ENCODE assay signal across 8 cellular contexts in the genomic region with DNA sequence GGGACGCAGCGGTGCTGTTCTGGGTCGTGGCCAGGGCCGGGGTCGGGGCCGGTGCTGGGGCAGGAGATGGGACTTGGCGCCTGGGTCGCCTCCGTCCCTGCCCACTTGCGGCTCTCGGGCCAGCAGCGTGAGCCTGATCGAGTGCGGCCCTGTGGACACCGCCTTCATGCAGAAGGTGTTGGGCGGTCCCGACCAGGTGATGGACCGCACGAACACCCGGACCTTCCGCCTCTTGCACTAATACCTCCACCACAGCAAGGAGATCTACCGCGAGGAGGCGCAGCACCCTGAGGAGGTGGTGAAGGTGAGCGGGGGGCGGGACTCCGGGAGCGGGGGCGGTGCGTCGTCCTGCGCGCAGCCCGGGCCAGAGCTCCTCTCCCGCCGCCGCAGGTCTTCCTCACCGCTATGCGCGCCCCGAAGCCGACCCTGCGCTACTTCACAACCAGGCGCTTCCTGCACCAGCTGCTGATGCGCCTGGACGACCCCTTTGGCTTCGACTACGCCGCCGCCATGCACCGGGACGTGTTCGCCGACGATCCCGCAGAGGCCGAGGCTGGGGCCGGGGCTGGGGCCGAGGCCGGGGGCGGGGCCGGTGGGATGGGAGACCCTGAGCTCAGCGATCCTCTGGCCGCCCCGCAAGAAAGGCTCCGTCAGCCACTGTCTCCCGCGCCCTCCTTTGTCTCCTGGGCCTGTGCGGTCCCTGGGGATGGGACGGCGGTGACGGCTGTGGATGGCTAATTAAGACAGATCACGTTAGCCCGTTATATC. TPM values are rescaled to one million over a fixed set of nuclear protein-coding genes. Genes with fewer than 3 reads are reported as not detected.
DNase-seq lines count a peak whose midpoint lies in the region; ATAC-seq and TF ChIP-seq lines count a peak whose summit lies in the region.

No MANE protein-coding gene starts in this region.

- H3F3A ChIP-seq in OCI-LY1 (ENCODE audit: insufficient read depth, low read length) = no peaks in the 10 kb centered on the region

- H3K4me2 ChIP-seq in OCI-LY1 (ENCODE audit: low read length) = peak overlapping the region; percentile 74

- DNase-seq in Daoy (ENCODE audit: low read depth) = peak; percentile 82
- peak; percentile 85 for DNase-seq in activated naive CD4-positive, alpha-beta T cell treated with anti-CD3 and anti-CD28 coated beads, Interleukin-2, amount 50 U/mL, for 16 hours
- DNase-seq in stimulated activated CD4-positive, alpha-beta T cell treated with anti-CD3 and anti-CD28 coated beads, Interleukin-2, amount 100 ng/mL, for 48 hours = peak; percentile 67 to 76
- no peak for DNase-seq in nucleus accumbens (lab: John Stamatoyannopoulos, UW)
- DNase-seq in foreskin melanocyte = no peak

- H3K27me3 ChIP-seq in OCI-LY1 (ENCODE audit: insufficient read depth, low read length) = no peaks in the 10 kb centered on the region

- H3K9me3 ChIP-seq in OCI-LY1 (ENCODE audit: low read length) (no peaks in the 10 kb centered on the region), iPS-18c (ENCODE audit: control insufficient read depth, insufficient read depth, low read length) (no peaks in the 10 kb centered on the region)

- no peaks in the 10 kb centered on the region for H3K9me2 ChIP-seq in OCI-LY1 (ENCODE audit: low read depth, low read length)

- H3K27ac ChIP-seq in OCI-LY1 (ENCODE audit: low read depth, low read length, poor library complexity, severe bottlenecking) = no peak overlapping the region

- H3K9ac ChIP-seq in OCI-LY1 (ENCODE audit: low read length) = peak overlapping the region; percentile 56; the same call in 1 of the 2 replicates

- peak overlapping the region; percentile 64 for H3K4me3 ChIP-seq in OCI-LY1 (ENCODE audit: low read depth, low read length, poor library complexity, severe bottlenecking)
- peak overlapping the region; percentile 52 for H3K4me3 ChIP-seq in iPS-18c (ENCODE audit: insufficient read depth, low read depth, low read length)

- no peak overlapping the region for H2AFZ ChIP-seq in OCI-LY1 (ENCODE audit: low read length)

- TF ChIP-seq CTCF in OCI-LY1 (IDR thresholded peaks at IDR 0.05; ENCODE audit: low read length) = peak; percentile 76

- ATAC-seq in HG02938 (IDR thresholded peaks at IDR 0.05; ENCODE audit: unreplicated experiment) = peak; percentile 53

- peaks cover 14% of the 10 kb centered on the region for H3K4me1 ChIP-seq in OCI-LY1 (ENCODE audit: insufficient read depth, low read length, severe bottlenecking)

- no peaks in the 10 kb centered on the region for H3K79me2 ChIP-seq in OCI-LY1 (ENCODE audit: insufficient read depth, low read length)

- no peaks in the 10 kb centered on the region for H4K20me1 ChIP-seq in OCI-LY1 (ENCODE audit: insufficient read depth, low read length)

- H3K36me3 ChIP-seq in OCI-LY1 (ENCODE audit: insufficient read depth, low read length) = peaks cover 12% of the 10 kb centered on the region

RNA-seq across cellular contexts. Expression of a gene that starts 4.5 kb away (rescaled TPM):
- under 0.01 and 0.09 TPM in 2 replicates for total RNA-seq in Daoy (2014; rRNA removed; shearing (Covaris generic))

RNA-seq across cellular contexts. Expression of a gene that starts 12.2 kb away (rescaled TPM):
- 10.5 and 14.2 TPM in 2 replicates for total RNA-seq in Daoy (2014; rRNA removed; shearing (Covaris generic))

RNA-seq across cellular contexts. Expression of a gene that starts 13.7 kb away (rescaled TPM):
- 18.6 and 19.6 TPM in 2 replicates for total RNA-seq in Daoy (2014; rRNA removed; shearing (Covaris generic))

RNA-seq across cellular contexts. Expression of a gene that starts 18.6 kb away (rescaled TPM):
- 8.5 and 16.2 TPM in 2 replicates for total RNA-seq in Daoy (2014; rRNA removed; shearing (Covaris generic))

RNA-seq across cellular contexts. Expression of a gene that starts 29.3 kb away (rescaled TPM):
- 17.4 and 32.3 TPM in 2 replicates for total RNA-seq in Daoy (2014; rRNA removed; shearing (Covaris generic))

Comparison
In these comparisons a context has a peak if more than half of its experiments do, and no peak if none do; other contexts are left out.
1. DNase-seq: peak in Daoy (single experiment), activated naive CD4-positive, alpha-beta T cell treated with anti-CD3 and anti-CD28 coated beads, Interleukin-2, amount 50 U/mL, for 16 hours (single experiment) and stimulated activated CD4-positive, alpha-beta T cell treated with anti-CD3 and anti-CD28 coated beads, Interleukin-2, amount 100 ng/mL, for 48 hours (2 of 2); none in nucleus accumbens (0 of 56) and foreskin melanocyte (single experiment).